ENCODE assay signal across 20 cellular contexts in genomic region chr13:74669149-74669548, GRCh38.
DNase-seq lines count a peak whose midpoint lies in the region; ATAC-seq, FAIRE-seq and TF ChIP-seq lines count a peak whose summit lies in the region.
"Had no signal": no experiment of that assay in that cellular context is flagged by ENCODE, and none has a peak within 500 bp of the region (broad histone marks: within the 10 kb centered on the region; RNA-seq: fewer than 3 reads in every experiment).

No MANE protein-coding gene starts in this region.

- H3K27me3 Mint-ChIP-seq in GM23338 (ENCODE audit: insufficient read depth, low read depth, poor library complexity), result no peaks in the 10 kb centered on the region
- H3K27me3 Mint-ChIP-seq in stimulated activated naive CD8-positive, alpha-beta T cell treated with anti-CD3 and anti-CD28 coated beads, Interleukin-15, amount 100 ng/mL, for 72 hours, result no peaks in the 10 kb centered on the region

- no peaks in the 10 kb centered on the region; the same call in 2 of the 3 replicates for H3K9me3 Mint-ChIP-seq in GM23338
- H3K9me3 Mint-ChIP-seq in stimulated activated effector memory CD8-positive, alpha-beta T cell treated with anti-CD3 and anti-CD28 coated beads, Interleukin-12 subunit alpha, Interleukin-12 subunit beta, amount 100 ng/mL, for 72 hours, result no peaks in the 10 kb centered on the region
- H3K9me3 Mint-ChIP-seq in stimulated activated naive CD8-positive, alpha-beta T cell treated with anti-CD3 and anti-CD28 coated beads, Interleukin-15, amount 100 ng/mL, for 72 hours, result no peaks in the 10 kb centered on the region
- H3K9me3 Mint-ChIP-seq: CD8-positive, alpha-beta memory T cell had no signal

- H3K27ac ChIP-seq in GM23338 (ENCODE audit: low read depth) (no peak overlapping the region), H1 (ENCODE audit: low read depth, low read length) (no peak overlapping the region), adrenal gland (no peak overlapping the region)

- CTCF ChIA-PET in H1 (lab: Charles Lee; ENCODE audit: partially characterized antibody), result interaction anchor here (1.2 kb wide), 1 partner anchor 17 kb away, joined by 3 read pairs; no protein-coding TSS in a partner anchor

- H3K9ac ChIP-seq in H1 (replicated peaks in 1 of 4; ENCODE audit: extremely low read depth in 1 of 4, low read depth in 3 of 4, low read length in 3 of 4), result no peak overlapping the region

- H2BK20ac ChIP-seq in H1 (ENCODE audit: low read length), result no peak overlapping the region

- no peak overlapping the region for H4K91ac ChIP-seq in H1 (replicated peaks; ENCODE audit: insufficient read length, low read length)

- TF ChIP-seq EP300 in H1 (IDR thresholded peaks at IDR 0.05; ENCODE audit: borderline replicate concordance in 1 of 2, low read depth in 2 of 2, low read length in 2 of 2), result no peak

- H3K23me2 ChIP-seq in H1 (ENCODE audit: low read depth, low read length), result no peaks in the 10 kb centered on the region

- H3K79me1 ChIP-seq in H1 (ENCODE audit: low read depth, low read length), result no peaks in the 10 kb centered on the region

- H3F3A ChIP-seq in GM23338 (replicated peaks; ENCODE audit: low read depth), result no peaks in the 10 kb centered on the region

- no peaks in the 10 kb centered on the region; the same call in 1 of the 2 replicates for H3K4me1 ChIP-seq in GM23338 (ENCODE audit: insufficient read depth)
- H3K4me1 ChIP-seq in H1 (replicated peaks in 1 of 4; ENCODE audit: control insufficient read depth in 3 of 4, insufficient read depth in 4 of 4, low read length in 3 of 4), result peaks cover 0 to 3% (median 0%) of the 10 kb centered on the region in 4 experiments; a peak in 1 of 7 replicates
- H3K4me1 ChIP-seq in adrenal gland (replicated peaks in 1 of 2), result no peaks in the 10 kb centered on the region
- H3K4me1 ChIP-seq: BE2C, HAP-1 had no signal

- peaks cover 5% of the 10 kb centered on the region; the same call in 2 of the 3 replicates for H3K4me1 Mint-ChIP-seq in GM23338
- no peaks in the 10 kb centered on the region for H3K4me1 Mint-ChIP-seq in stimulated activated effector memory CD8-positive, alpha-beta T cell treated with anti-CD3 and anti-CD28 coated beads, Interleukin-12 subunit alpha, Interleukin-12 subunit beta, amount 100 ng/mL, for 72 hours
- no peaks in the 10 kb centered on the region for H3K4me1 Mint-ChIP-seq in stimulated activated naive CD8-positive, alpha-beta T cell treated with anti-CD3 and anti-CD28 coated beads, Interleukin-15, amount 100 ng/mL, for 72 hours
- H3K4me1 Mint-ChIP-seq: CD4-positive, CD25-positive, alpha-beta regulatory T cell had no signal

- TF ChIP-seq CTCF in GM23338 (conservative IDR thresholded peaks at IDR 0.05; ENCODE audit: low read depth in 2 of 2) (no peak), H1 (IDR thresholded peaks at IDR 0.05; ENCODE audit: control extremely low read depth in 1 of 3, insufficient read depth in 1 of 3, low read depth in 1 of 3, low read length in 3 of 3) (no peak), adrenal gland (IDR thresholded peaks at IDR 0.05) (no peak)

- no peaks in the 10 kb centered on the region for H4K20me1 ChIP-seq in GM23338 (replicated peaks; ENCODE audit: insufficient read depth)
- H4K20me1 ChIP-seq in H1 (replicated peaks in 1 of 2; ENCODE audit: control insufficient read depth in 1 of 2, insufficient read depth in 2 of 2, low read length in 2 of 2), result no peaks in the 10 kb centered on the region

- DNase-seq in GM23338 (ENCODE audit: low spot score) (peak; percentile 3), H1 (ENCODE audit: low read depth in 1 of 2, low spot score in 2 of 2) (no peak), iPS-NIHi7 (ENCODE audit: extremely low spot score) (peak; percentile 14), adrenal gland (no peak), NCI-H2107 (lab: John Stamatoyannopoulos, UW) (no peak)
- no peak for DNase-seq in stimulated activated effector memory CD8-positive, alpha-beta T cell treated with anti-CD3 and anti-CD28 coated beads, Interleukin-12 subunit alpha, Interleukin-12 subunit beta, amount 100 ng/mL, for 72 hours (ENCODE audit: low spot score in 2 of 2)
- DNase-seq in stimulated activated naive CD8-positive, alpha-beta T cell treated with anti-CD3 and anti-CD28 coated beads, Interleukin-15, amount 100 ng/mL, for 72 hours, result no peak
- DNase-seq: ACHN; BE2C; C1 segment of cervical spinal cord; CD4-positive, CD25-positive, alpha-beta regulatory T cell; CD8-positive, alpha-beta memory T cell; COR-L47; DMS 273 treated with DMSO at 0.1 percent for 48 hours; DMS53; GDM1 had no signal

- H3K4ac ChIP-seq in H1 (replicated peaks; ENCODE audit: insufficient read length, low read depth, low read length), result no peak overlapping the region

- H3K56ac ChIP-seq in H1 (replicated peaks; ENCODE audit: insufficient read length, low read depth, low read length), result no peak overlapping the region

- POLR2A ChIA-PET in H1 (lab: Charles Lee; ENCODE audit: partially characterized antibody), result no interaction called here

- no peak overlapping the region for H3K23ac ChIP-seq in H1 (ENCODE audit: insufficient read length)

- H3K36me3 Mint-ChIP-seq in GM23338 (ENCODE audit: low read depth), result no peaks in the 10 kb centered on the region
- no peaks in the 10 kb centered on the region for H3K36me3 Mint-ChIP-seq in stimulated activated effector memory CD8-positive, alpha-beta T cell treated with anti-CD3 and anti-CD28 coated beads, Interleukin-12 subunit alpha, Interleukin-12 subunit beta, amount 100 ng/mL, for 72 hours
- H3K36me3 Mint-ChIP-seq: CD4-positive, CD25-positive, alpha-beta regulatory T cell; CD8-positive, alpha-beta memory T cell had no signal

- no peak overlapping the region for H3K27ac Mint-ChIP-seq in GM23338
- no peak overlapping the region for H3K27ac Mint-ChIP-seq in stimulated activated effector memory CD8-positive, alpha-beta T cell treated with anti-CD3 and anti-CD28 coated beads, Interleukin-12 subunit alpha, Interleukin-12 subunit beta, amount 100 ng/mL, for 72 hours
- H3K27ac Mint-ChIP-seq in stimulated activated naive CD8-positive, alpha-beta T cell treated with anti-CD3 and anti-CD28 coated beads, Interleukin-15, amount 100 ng/mL, for 72 hours, result no peak overlapping the region
- H3K27ac Mint-ChIP-seq: CD4-positive, CD25-positive, alpha-beta regulatory T cell; CD8-positive, alpha-beta memory T cell had no signal

- H3K14ac ChIP-seq in H1 (ENCODE audit: insufficient read length), result no peak overlapping the region

- H2AFZ ChIP-seq in GM23338 (no peak overlapping the region), H1 (ENCODE audit: low read length) (peak overlapping the region; percentile 11; the same call in 1 of the 2 replicates)

- H3K4me2 ChIP-seq in GM23338 (no peak overlapping the region), H1 (ENCODE audit: insufficient read depth in 1 of 2, low read depth in 2 of 2, low read length in 2 of 2) (no peak overlapping the region)

- FAIRE-seq in H1 (lab: Jason Lieb, UNC), result no peak
- FAIRE-seq: A204.1, GM12892, GM18507 had no signal

- no peak overlapping the region for H2BK12ac ChIP-seq in H1 (ENCODE audit: low read depth, low read length)

- H3K9me2 ChIP-seq in GM23338 (ENCODE audit: insufficient read depth), result no peaks in the 10 kb centered on the region

- H4K8ac ChIP-seq in H1 (ENCODE audit: extremely low read depth, insufficient read depth, low read length), result no peak overlapping the region

- no peak overlapping the region for H3K4me3 ChIP-seq in GM23338
- no peak overlapping the region for H3K4me3 ChIP-seq in H1 (ENCODE audit: extremely low read depth in 1 of 4, insufficient read depth in 2 of 4, low read depth in 3 of 4, low read length in 4 of 4)
- no peak overlapping the region for H3K4me3 ChIP-seq in adrenal gland
- H3K4me3 ChIP-seq: HAP-1 had no signal

- H2BK5ac ChIP-seq in H1 (ENCODE audit: low read depth, low read length), result no peak overlapping the region

- no peak overlapping the region for H3K4me3 Mint-ChIP-seq in GM23338
- H3K4me3 Mint-ChIP-seq in stimulated activated effector memory CD8-positive, alpha-beta T cell treated with anti-CD3 and anti-CD28 coated beads, Interleukin-12 subunit alpha, Interleukin-12 subunit beta, amount 100 ng/mL, for 72 hours, result no peak overlapping the region
- H3K4me3 Mint-ChIP-seq in stimulated activated naive CD8-positive, alpha-beta T cell treated with anti-CD3 and anti-CD28 coated beads, Interleukin-15, amount 100 ng/mL, for 72 hours, result no peak overlapping the region
- H3K4me3 Mint-ChIP-seq: CD4-positive, CD25-positive, alpha-beta regulatory T cell; CD8-positive, alpha-beta memory T cell had no signal

- intact Hi-C loops in adrenal gland (cut with DNase I), result no loop called here

- no peak overlapping the region for H2AK5ac ChIP-seq in H1 (ENCODE audit: low read depth, low read length)

- no peak overlapping the region for H4K5ac ChIP-seq in H1 (ENCODE audit: insufficient read length, low read depth, low read length)

- H3K79me2 ChIP-seq in GM23338 (replicated peaks; ENCODE audit: insufficient read depth), result no peaks in the 10 kb centered on the region
- H3K79me2 ChIP-seq in H1 (ENCODE audit: control insufficient read depth in 1 of 2, insufficient read depth in 2 of 2, low read length in 2 of 2), result no peaks in the 10 kb centered on the region

- H3K9me3 ChIP-seq in H1 (ENCODE audit: insufficient read depth in 2 of 2, low read depth in 1 of 2, low read length in 1 of 2) (no peaks in the 10 kb centered on the region), adrenal gland (replicated peaks in 1 of 3) (no peaks in the 10 kb centered on the region)
- H3K9me3 ChIP-seq: BE2C, HAP-1 had no signal

- H3K36me3 ChIP-seq in GM23338 (ENCODE audit: insufficient read depth) (no peaks in the 10 kb centered on the region), H1 (ENCODE audit: control insufficient read depth in 2 of 4, insufficient read depth in 4 of 4, low read length in 3 of 4) (no peaks in the 10 kb centered on the region), adrenal gland (replicated peaks in 1 of 2) (no peaks in the 10 kb centered on the region)
- H3K36me3 ChIP-seq: BE2C, HAP-1 had no signal

- no peak for TF ChIP-seq RAD21 in H1 (IDR thresholded peaks at IDR 0.05 in 1 of 2, conservative IDR thresholded peaks at IDR 0.05 in 1 of 2; ENCODE audit: low read depth in 2 of 2, low read length in 2 of 2)

- H3K18ac ChIP-seq in H1 (ENCODE audit: extremely low read depth, low read length), result no peak overlapping the region

- no peak overlapping the region for H2BK15ac ChIP-seq in H1 (ENCODE audit: low read length)

- H3K27me3 ChIP-seq in GM23338 (ENCODE audit: insufficient read depth) (no peaks in the 10 kb centered on the region), H1 (replicated peaks in 1 of 4; ENCODE audit: control insufficient read depth in 3 of 4, extremely low read depth in 1 of 4, insufficient read depth in 3 of 4, low read length in 3 of 4) (no peaks in the 10 kb centered on the region), adrenal gland (no peaks in the 10 kb centered on the region)
- H3K27me3 ChIP-seq: BE2C had no signal

- peak; percentile 53 for ATAC-seq in GM23338
- peak; percentile 34 for ATAC-seq in stimulated activated effector memory CD8-positive, alpha-beta T cell treated with anti-CD3 and anti-CD28 coated beads, Interleukin-12 subunit alpha, Interleukin-12 subunit beta, amount 100 ng/mL, for 72 hours
- ATAC-seq in stimulated activated naive CD8-positive, alpha-beta T cell treated with anti-CD3 and anti-CD28 coated beads, Interleukin-15, amount 100 ng/mL, for 72 hours, result no peak

- no peak overlapping the region for H2BK120ac ChIP-seq in H1 (replicated peaks; ENCODE audit: low read depth, low read length)

- no peak for TF ChIP-seq POLR2A in H1 (IDR thresholded peaks at IDR 0.05; ENCODE audit: control extremely low read depth in 1 of 2, low read depth in 2 of 2, low read length in 2 of 2)
- TF ChIP-seq POLR2A in adrenal gland (IDR thresholded peaks at IDR 0.05), result no peak

Comparison
In these comparisons a context has a peak if more than half of its experiments do, and no peak if none do; other contexts are left out.
1. DNase-seq: peak in GM23338 (single experiment) and iPS-NIHi7 (single experiment); none in H1 (0 of 2), stimulated activated effector memory CD8-positive, alpha-beta T cell treated with anti-CD3 and anti-CD28 coated beads, Interleukin-12 subunit alpha, Interleukin-12 subunit beta, amount 100 ng/mL, for 72 hours (0 of 2), adrenal gland (0 of 7), NCI-H2107 (single experiment) and stimulated activated naive CD8-positive, alpha-beta T cell treated with anti-CD3 and anti-CD28 coated beads, Interleukin-15, amount 100 ng/mL, for 72 hours (0 of 2).